In genomic region chr9:95317119-95317892, GRCh38 we compare ENCODE assay signal across 8 cellular contexts. TPM values are rescaled to one million over a fixed set of nuclear protein-coding genes. Genes with fewer than 3 reads are reported as not detected.
DNase-seq lines count a peak whose midpoint lies in the region; ATAC-seq and TF ChIP-seq lines count a peak whose summit lies in the region.

Gene FANCC (minus strand): TSS chr9:95317709. CDS start chr9:95249291, 68,418 bp downstream.

- H3K36me3 ChIP-seq in right atrium auricular region = no peaks in the 10 kb centered on the region
- no peaks in the 10 kb centered on the region for H3K36me3 ChIP-seq in psoas muscle (ENCODE audit: insufficient read depth in 1 of 2, low read depth in 1 of 2)
- H3K36me3 ChIP-seq in urinary bladder (ENCODE audit: insufficient read depth) = no peaks in the 10 kb centered on the region

- WGBS in psoas muscle, 3 donors = 0 to 1% (median 1%) methylated on average over 60 to 89 of the region's 89 CpGs
- WGBS in urinary bladder = under 1% methylated on average over 89 of the region's 89 CpGs

- peak within 1 kb of the TSS; percentile 82 for H3K27ac Mint-ChIP-seq in T-helper 17 cell

- intact Hi-C loops in psoas muscle (cut with DNase I) = loop anchor here (5.0 to 10.0 kb wide), 4 partner anchors 195 to 1863 kb away; partner anchors contain the start of genes ERCC6L2 (in 1 of the 2), FAM120A (in 1 of the 2), FAM120AOS (in 1 of the 2) and PTCH1 (in 1 of the 2)

- peaks cover 6% of the 10 kb centered on the region for H3K36me3 Mint-ChIP-seq in T-helper 17 cell (ENCODE audit: low read depth)

- peak within 1 kb of the TSS; percentile 93 to 97 for H3K27ac ChIP-seq in right atrium auricular region
- peak within 1 kb of the TSS; percentile 95 for H3K27ac ChIP-seq in psoas muscle
- peak within 1 kb of the TSS; percentile 92 for H3K27ac ChIP-seq in urinary bladder (ENCODE audit: low read depth)

- peak; percentile 91 for DNase-seq in GM13977 (ENCODE audit: low spot score)
- DNase-seq in NCI-H146 (lab: John Stamatoyannopoulos, UW) = peak; percentile 85
- peak; percentile 71 to 75 (median 74) for DNase-seq in T-helper 17 cell
- peak in 55 of 56 donors; percentile 26 to 94 (median 80) for DNase-seq in amygdala (lab: John Stamatoyannopoulos, UW)
- peak; percentile 85 for DNase-seq in right atrium auricular region (ENCODE audit: low spot score)
- DNase-seq in psoas muscle = peak; percentile 94 to 95

- H3K27me3 ChIP-seq in right atrium auricular region (no peaks in the 10 kb centered on the region), psoas muscle (ENCODE audit: insufficient read depth in 3 of 3, low read length in 2 of 3) (no peaks in the 10 kb centered on the region)

- peaks cover 11% of the 10 kb centered on the region for H3K4me1 Mint-ChIP-seq in T-helper 17 cell

- peaks cover 0 to 9% of the 10 kb centered on the region in 2 donors for H3K4me1 ChIP-seq in right atrium auricular region
- H3K4me1 ChIP-seq in psoas muscle = peaks cover 9% of the 10 kb centered on the region
- no peaks in the 10 kb centered on the region for H3K4me1 ChIP-seq in urinary bladder (ENCODE audit: insufficient read depth)

- H3K4me3 ChIP-seq in right atrium auricular region (peak within 1 kb of the TSS; percentile 86 to 96), psoas muscle (peak within 1 kb of the TSS; percentile 100), urinary bladder (ENCODE audit: low read depth, low read length) (peak within 1 kb of the TSS; percentile 91)

- peaks cover 8% of the 10 kb centered on the region for H3K27me3 Mint-ChIP-seq in T-helper 17 cell

- no peak for TF ChIP-seq CTCF in GM13977 (IDR thresholded peaks at IDR 0.05; ENCODE audit: extremely low read depth, insufficient read depth, missing control alignments)
- peak in 1 of 2 donors; percentile 4 for TF ChIP-seq CTCF in right atrium auricular region (IDR thresholded peaks at IDR 0.05)
- TF ChIP-seq CTCF in psoas muscle (IDR thresholded peaks at IDR 0.05) = no peak

- ATAC-seq in HG02840 (IDR thresholded peaks at IDR 0.05; ENCODE audit: low FRiP score, unreplicated experiment) (peak; percentile 75), T-helper 17 cell (peak; percentile 96), psoas muscle (peak; percentile 91 to 96 (median 92))

- in situ Hi-C loops in GM13977 (cut with MboI; ENCODE audit: low pct_unique_long_range_greater_than_20kb, low sequenced_read_pairs, unreplicated experiment) = no loop called here

- peak within 1 kb of the TSS; percentile 94 for H3K4me3 Mint-ChIP-seq in T-helper 17 cell

- H3K9me3 ChIP-seq in T-helper 17 cell (ENCODE audit: control insufficient read depth, low read length, poor library complexity, severe bottlenecking) = no peaks in the 10 kb centered on the region
- no peaks in the 10 kb centered on the region for H3K9me3 ChIP-seq in right atrium auricular region
- no peaks in the 10 kb centered on the region for H3K9me3 ChIP-seq in psoas muscle

RNA-seq across cellular contexts. Expression of gene FANCC, which starts in this region (rescaled TPM):
- total RNA-seq in T-helper 17 cell (1 to 10 TPM; 3.7 to 3.9 TPM), right atrium auricular region (1 to 10 TPM; 1.8 to 6.2 TPM), psoas muscle (1 to 10 TPM; 2.1 to 5.2 (median 4.2) TPM), urinary bladder (25.7 TPM)
- polyA plus RNA-seq in psoas muscle (1 to 10 TPM; 2.2 to 3.6 (median 2.4) TPM), urinary bladder (4.6 TPM)

Comparison
In these comparisons a context has a peak if more than half of its experiments do, and no peak if none do; other contexts are left out.
1. Peak in every context shown above with its lines: DNase-seq, ATAC-seq, H3K4me3 ChIP-seq and H3K27ac ChIP-seq.